In genomic region chr16:24729243-24729966, GRCh38 we compare ENCODE assay signal across 1 cellular context.
TF ChIP-seq lines count a peak whose summit lies in the region.

TNRC6A (plus strand) TSS chr16:24729651; CDS start chr16:24729842, 191 bp downstream.

TF ChIP-seq in HepG2, 621 proteins besides CTCF, POLR2A, EP300 and RAD21 (continued from another document and continues in another):
- TF ChIP-seq, protein P1, sequence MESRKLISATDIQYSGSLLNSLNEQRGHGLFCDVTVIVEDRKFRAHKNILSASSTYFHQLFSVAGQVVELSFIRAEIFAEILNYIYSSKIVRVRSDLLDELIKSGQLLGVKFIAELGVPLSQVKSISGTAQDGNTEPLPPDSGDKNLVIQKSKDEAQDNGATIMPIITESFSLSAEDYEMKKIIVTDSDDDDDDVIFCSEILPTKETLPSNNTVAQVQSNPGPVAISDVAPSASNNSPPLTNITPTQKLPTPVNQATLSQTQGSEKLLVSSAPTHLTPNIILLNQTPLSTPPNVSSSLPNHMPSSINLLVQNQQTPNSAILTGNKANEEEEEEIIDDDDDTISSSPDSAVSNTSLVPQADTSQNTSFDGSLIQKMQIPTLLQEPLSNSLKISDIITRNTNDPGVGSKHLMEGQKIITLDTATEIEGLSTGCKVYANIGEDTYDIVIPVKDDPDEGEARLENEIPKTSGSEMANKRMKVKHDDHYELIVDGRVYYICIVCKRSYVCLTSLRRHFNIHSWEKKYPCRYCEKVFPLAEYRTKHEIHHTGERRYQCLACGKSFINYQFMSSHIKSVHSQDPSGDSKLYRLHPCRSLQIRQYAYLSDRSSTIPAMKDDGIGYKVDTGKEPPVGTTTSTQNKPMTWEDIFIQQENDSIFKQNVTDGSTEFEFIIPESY (CRISPR knock-in tag; IDR thresholded peaks at IDR 0.05), result no peak
- peak; percentile 70; the same call in 1 of the 2 replicates for TF ChIP-seq WIZ (CRISPR knock-in tag; IDR thresholded peaks at IDR 0.05)
- no peak for TF ChIP-seq DMTF1 (CRISPR knock-in tag; IDR thresholded peaks at IDR 0.05)
- TF ChIP-seq MTERF4 (CRISPR knock-in tag; IDR thresholded peaks at IDR 0.05), result no peak
- peak; percentile 70; the same call in 1 of the 2 replicates for TF ChIP-seq ESRRA (CRISPR knock-in tag; IDR thresholded peaks at IDR 0.05; ENCODE audit: low read depth)
- no peak for TF ChIP-seq CENPX (CRISPR knock-in tag; IDR thresholded peaks at IDR 0.05)
- no peak for TF ChIP-seq CEBPG (CRISPR knock-in tag; IDR thresholded peaks at IDR 0.05)
- TF ChIP-seq ZNF292 (CRISPR knock-in tag; IDR thresholded peaks at IDR 0.05; ENCODE audit: borderline replicate concordance, low read depth), result no peak
- TF ChIP-seq KLF13 (CRISPR knock-in tag; IDR thresholded peaks at IDR 0.05), result no peak
- TF ChIP-seq MAX (IDR thresholded peaks at IDR 0.05), result peak; percentile 83
- no peak for TF ChIP-seq TRIM22 (IDR thresholded peaks at IDR 0.05)
- TF ChIP-seq JARID2 (CRISPR knock-in tag; IDR thresholded peaks at IDR 0.05; ENCODE audit: insufficient replicate concordance), result no peak
- no peak for TF ChIP-seq TP53 (CRISPR knock-in tag; conservative IDR thresholded peaks at IDR 0.05)
- TF ChIP-seq ZBTB8A (CRISPR knock-in tag; IDR thresholded peaks at IDR 0.05; ENCODE audit: borderline replicate concordance, low read depth), result no peak
- TF ChIP-seq ZFP62 (CRISPR knock-in tag; IDR thresholded peaks at IDR 0.05), result peak; percentile 74; the same call in 1 of the 2 replicates
- TF ChIP-seq ZNF567 (CRISPR knock-in tag; IDR thresholded peaks at IDR 0.05; ENCODE audit: borderline replicate concordance), result no peak
- TF ChIP-seq, protein P2, sequence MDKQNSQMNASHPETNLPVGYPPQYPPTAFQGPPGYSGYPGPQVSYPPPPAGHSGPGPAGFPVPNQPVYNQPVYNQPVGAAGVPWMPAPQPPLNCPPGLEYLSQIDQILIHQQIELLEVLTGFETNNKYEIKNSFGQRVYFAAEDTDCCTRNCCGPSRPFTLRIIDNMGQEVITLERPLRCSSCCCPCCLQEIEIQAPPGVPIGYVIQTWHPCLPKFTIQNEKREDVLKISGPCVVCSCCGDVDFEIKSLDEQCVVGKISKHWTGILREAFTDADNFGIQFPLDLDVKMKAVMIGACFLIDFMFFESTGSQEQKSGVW (CRISPR knock-in tag; IDR thresholded peaks at IDR 0.05; ENCODE audit: borderline replicate concordance), result no peak
- TF ChIP-seq TBX2 (CRISPR knock-in tag; IDR thresholded peaks at IDR 0.05; ENCODE audit: borderline replicate concordance), result peak; percentile 58; the same call in 1 of the 2 replicates
- peak; percentile 51; the same call in 1 of the 2 replicates for TF ChIP-seq MEIS1 (CRISPR knock-in tag; IDR thresholded peaks at IDR 0.05; ENCODE audit: borderline replicate concordance)
- TF ChIP-seq TAF15 (IDR thresholded peaks at IDR 0.05; ENCODE audit: low read depth, low read length, poor library complexity, severe bottlenecking), result peak; percentile 88
- no peak for TF ChIP-seq ZFP36 (IDR thresholded peaks at IDR 0.05; ENCODE audit: borderline replicate concordance, low read depth, low read length, partially characterized antibody)
- TF ChIP-seq, protein P3, sequence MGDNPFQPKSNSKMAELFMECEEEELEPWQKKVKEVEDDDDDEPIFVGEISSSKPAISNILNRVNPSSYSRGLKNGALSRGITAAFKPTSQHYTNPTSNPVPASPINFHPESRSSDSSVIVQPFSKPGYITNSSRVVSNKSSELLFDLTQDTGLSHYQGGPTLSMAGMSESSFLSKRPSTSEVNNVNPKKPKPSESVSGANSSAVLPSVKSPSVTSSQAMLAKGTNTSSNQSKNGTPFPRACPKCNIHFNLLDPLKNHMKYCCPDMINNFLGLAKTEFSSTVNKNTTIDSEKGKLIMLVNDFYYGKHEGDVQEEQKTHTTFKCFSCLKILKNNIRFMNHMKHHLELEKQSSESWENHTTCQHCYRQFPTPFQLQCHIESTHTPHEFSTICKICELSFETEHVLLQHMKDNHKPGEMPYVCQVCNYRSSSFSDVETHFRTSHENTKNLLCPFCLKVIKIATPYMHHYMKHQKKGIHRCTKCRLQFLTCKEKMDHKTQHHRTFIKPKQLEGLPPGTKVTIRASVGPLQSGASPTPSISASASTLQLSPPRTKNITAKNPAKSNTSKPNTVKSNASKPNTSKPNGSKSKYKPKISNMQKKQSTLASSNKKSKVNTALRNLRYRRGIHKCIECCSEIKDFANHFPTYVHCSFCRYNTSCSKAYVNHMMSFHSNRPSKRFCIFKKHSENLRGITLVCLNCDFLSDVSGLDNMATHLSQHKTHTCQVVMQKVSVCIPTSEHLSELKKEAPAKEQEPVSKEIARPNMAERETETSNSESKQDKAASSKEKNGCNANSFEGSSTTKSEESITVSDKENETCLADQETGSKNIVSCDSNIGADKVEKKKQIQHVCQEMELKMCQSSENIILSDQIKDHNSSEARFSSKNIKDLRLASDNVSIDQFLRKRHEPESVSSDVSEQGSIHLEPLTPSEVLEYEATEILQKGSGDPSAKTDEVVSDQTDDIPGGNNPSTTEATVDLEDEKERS (CRISPR knock-in tag; IDR thresholded peaks at IDR 0.05), result no peak
- peak; percentile 99 for TF ChIP-seq ZNF639 (CRISPR knock-in tag; conservative IDR thresholded peaks at IDR 0.05)
- peak; percentile 81; the same call in 1 of the 2 replicates for TF ChIP-seq ZNF691 (CRISPR knock-in tag; IDR thresholded peaks at IDR 0.05; ENCODE audit: borderline replicate concordance, low read depth)
- TF ChIP-seq CAMTA2 (CRISPR knock-in tag; IDR thresholded peaks at IDR 0.05; ENCODE audit: borderline replicate concordance), result no peak
- TF ChIP-seq NFYC (CRISPR knock-in tag; IDR thresholded peaks at IDR 0.05), result no peak
- no peak for TF ChIP-seq MZF1 (CRISPR knock-in tag; IDR thresholded peaks at IDR 0.05; ENCODE audit: borderline replicate concordance)
- no peak for TF ChIP-seq ZNF83 (CRISPR knock-in tag; IDR thresholded peaks at IDR 0.05; ENCODE audit: borderline replicate concordance)
- TF ChIP-seq KLF6 (CRISPR knock-in tag; IDR thresholded peaks at IDR 0.05), result 0 out of 2 replicates have a peak, but pooled peaks have one; percentile 50
- TF ChIP-seq, protein P4, sequence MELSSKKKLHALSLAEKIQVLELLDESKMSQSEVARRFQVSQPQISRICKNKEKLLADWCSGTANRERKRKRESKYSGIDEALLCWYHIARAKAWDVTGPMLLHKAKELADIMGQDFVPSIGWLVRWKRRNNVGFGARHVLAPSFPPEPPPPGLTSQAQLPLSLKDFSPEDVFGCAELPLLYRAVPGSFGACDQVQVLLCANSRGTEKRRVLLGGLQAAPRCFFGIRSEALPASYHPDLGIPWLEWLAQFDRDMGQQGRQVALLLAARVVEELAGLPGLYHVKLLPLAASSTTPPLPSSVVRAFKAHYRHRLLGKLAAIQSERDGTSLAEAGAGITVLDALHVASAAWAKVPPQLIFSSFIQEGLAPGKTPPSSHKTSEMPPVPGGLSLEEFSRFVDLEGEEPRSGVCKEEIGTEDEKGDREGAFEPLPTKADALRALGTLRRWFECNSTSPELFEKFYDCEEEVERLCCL (CRISPR knock-in tag; IDR thresholded peaks at IDR 0.05; ENCODE audit: borderline replicate concordance), result no peak
- TF ChIP-seq FOSL1 (CRISPR knock-in tag; IDR thresholded peaks at IDR 0.05; ENCODE audit: borderline replicate concordance), result no peak
- no peak for TF ChIP-seq ZBTB42 (CRISPR knock-in tag; IDR thresholded peaks at IDR 0.05)
- TF ChIP-seq ZBTB25 (CRISPR knock-in tag; IDR thresholded peaks at IDR 0.05), result peak; percentile 99; the same call in 1 of the 2 replicates
- peak; percentile 46 for TF ChIP-seq RARA (CRISPR knock-in tag; IDR thresholded peaks at IDR 0.05)
- TF ChIP-seq MED8 (CRISPR knock-in tag; IDR thresholded peaks at IDR 0.05; ENCODE audit: insufficient replicate concordance), result no peak
- TF ChIP-seq RBFOX2 (IDR thresholded peaks at IDR 0.05; ENCODE audit: low read depth, low read length), result peak; percentile 94
- no peak for TF ChIP-seq TCF7 (IDR thresholded peaks at IDR 0.05; ENCODE audit: low read depth)
- no peak for TF ChIP-seq KAT2B (IDR thresholded peaks at IDR 0.05; ENCODE audit: borderline replicate concordance, low read depth, low read length)
- TF ChIP-seq MTF1 (CRISPR knock-in tag; IDR thresholded peaks at IDR 0.05), result no peak
- TF ChIP-seq ARNT2 (CRISPR knock-in tag; IDR thresholded peaks at IDR 0.05; ENCODE audit: low read depth), result peak; percentile 85
- TF ChIP-seq ZKSCAN1 (IDR thresholded peaks at IDR 0.05; ENCODE audit: low read length), result no peak
- TF ChIP-seq MBNL3 (CRISPR knock-in tag; conservative IDR thresholded peaks at IDR 0.05), result no peak
- peak; percentile 49; the same call in 1 of the 2 replicates for TF ChIP-seq ZNF441 (CRISPR knock-in tag; IDR thresholded peaks at IDR 0.05; ENCODE audit: borderline replicate concordance)
- no peak; the same call in 1 of the 2 replicates for TF ChIP-seq ZNF678 (CRISPR knock-in tag; IDR thresholded peaks at IDR 0.05)
- TF ChIP-seq NKX3-1 (CRISPR knock-in tag; IDR thresholded peaks at IDR 0.05), result peak; percentile 78; the same call in 1 of the 2 replicates
- TF ChIP-seq CHD2 (IDR thresholded peaks at IDR 0.05; ENCODE audit: low read depth, low read length), result peak; percentile 32; the same call in 1 of the 2 replicates
- TF ChIP-seq ZNF746 (CRISPR knock-in tag; IDR thresholded peaks at IDR 0.05), result peak; percentile 56; the same call in 1 of the 2 replicates
